ENCODE assay signal across 8 cellular contexts in the genomic region with DNA sequence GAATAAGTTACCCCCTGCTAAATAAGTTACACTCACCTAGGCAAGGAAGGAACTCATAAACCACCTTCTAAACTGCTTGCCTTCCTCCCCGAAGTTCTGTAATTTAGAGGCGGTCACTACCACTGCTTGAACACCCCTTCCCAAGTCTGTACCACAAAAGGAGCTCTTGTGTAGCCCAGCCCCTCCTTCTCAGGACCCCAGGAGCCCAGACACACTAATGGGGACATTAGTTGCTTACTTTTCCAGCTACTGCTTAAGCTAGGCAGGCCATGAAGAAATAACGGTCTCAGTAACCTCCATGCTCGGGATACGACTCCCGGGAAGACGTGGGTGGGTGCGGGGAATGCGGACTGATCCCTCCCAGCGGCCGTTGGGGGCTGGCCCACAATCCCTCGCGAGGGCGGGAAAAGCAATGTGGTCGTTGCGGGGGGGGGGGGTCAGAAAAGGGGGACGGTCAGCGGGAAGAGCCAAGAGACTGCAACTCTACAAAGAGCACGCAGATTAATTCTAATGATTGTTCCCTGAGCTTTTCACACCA. TPM values are rescaled to one million over a fixed set of nuclear protein-coding genes. Genes with fewer than 3 reads are reported as not detected.
DNase-seq lines count a peak whose midpoint lies in the region; ATAC-seq and TF ChIP-seq lines count a peak whose summit lies in the region.

A gene with protein sequence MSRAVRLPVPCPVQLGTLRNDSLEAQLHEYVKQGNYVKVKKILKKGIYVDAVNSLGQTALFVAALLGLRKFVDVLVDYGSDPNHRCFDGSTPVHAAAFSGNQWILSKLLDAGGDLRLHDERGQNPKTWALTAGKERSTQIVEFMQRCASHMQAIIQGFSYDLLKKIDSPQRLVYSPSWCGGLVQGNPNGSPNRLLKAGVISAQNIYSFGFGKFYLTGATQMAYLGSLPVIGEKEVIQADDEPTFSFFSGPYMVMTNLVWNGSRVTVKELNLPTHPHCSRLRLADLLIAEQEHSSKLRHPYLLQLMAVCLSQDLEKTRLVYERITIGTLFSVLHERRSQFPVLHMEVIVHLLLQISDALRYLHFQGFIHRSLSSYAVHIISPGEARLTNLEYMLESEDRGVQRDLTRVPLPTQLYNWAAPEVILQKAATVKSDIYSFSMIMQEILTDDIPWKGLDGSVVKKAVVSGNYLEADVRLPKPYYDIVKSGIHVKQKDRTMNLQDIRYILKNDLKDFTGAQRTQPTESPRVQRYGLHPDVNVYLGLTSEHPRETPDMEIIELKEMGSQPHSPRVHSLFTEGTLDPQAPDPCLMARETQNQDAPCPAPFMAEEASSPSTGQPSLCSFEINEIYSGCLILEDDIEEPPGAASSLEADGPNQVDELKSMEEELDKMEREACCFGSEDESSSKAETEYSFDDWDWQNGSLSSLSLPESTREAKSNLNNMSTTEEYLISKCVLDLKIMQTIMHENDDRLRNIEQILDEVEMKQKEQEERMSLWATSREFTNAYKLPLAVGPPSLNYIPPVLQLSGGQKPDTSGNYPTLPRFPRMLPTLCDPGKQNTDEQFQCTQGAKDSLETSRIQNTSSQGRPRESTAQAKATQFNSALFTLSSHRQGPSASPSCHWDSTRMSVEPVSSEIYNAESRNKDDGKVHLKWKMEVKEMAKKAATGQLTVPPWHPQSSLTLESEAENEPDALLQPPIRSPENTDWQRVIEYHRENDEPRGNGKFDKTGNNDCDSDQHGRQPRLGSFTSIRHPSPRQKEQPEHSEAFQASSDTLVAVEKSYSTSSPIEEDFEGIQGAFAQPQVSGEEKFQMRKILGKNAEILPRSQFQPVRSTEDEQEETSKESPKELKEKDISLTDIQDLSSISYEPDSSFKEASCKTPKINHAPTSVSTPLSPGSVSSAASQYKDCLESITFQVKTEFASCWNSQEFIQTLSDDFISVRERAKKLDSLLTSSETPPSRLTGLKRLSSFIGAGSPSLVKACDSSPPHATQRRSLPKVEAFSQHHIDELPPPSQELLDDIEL (N-terminal part only) (minus strand): TSS at position 345 of the 538 bp plus-strand sequence. CDS start 40,044 bp downstream, outside the sequence.

- H3K36me3 ChIP-seq in OCI-LY7 (ENCODE audit: insufficient read depth, low read length) (peaks cover 26% of the 10 kb centered on the region), ovary (no peaks in the 10 kb centered on the region)

- H4K20me1 ChIP-seq in OCI-LY7 (ENCODE audit: insufficient read depth, low read length) = peaks cover 6% of the 10 kb centered on the region; the same call in 1 of the 2 replicates

- H3K27ac ChIP-seq in OCI-LY7 (ENCODE audit: low read depth, low read length, poor library complexity, severe bottlenecking) (peak within 1 kb of the TSS; percentile 67), ovary (peak within 1 kb of the TSS; percentile 15 to 85)

- H3K4me3 ChIP-seq in OCI-LY7 (ENCODE audit: low read depth, low read length, poor library complexity, severe bottlenecking) (peak within 1 kb of the TSS; percentile 84), epithelial cell of esophagus (ENCODE audit: low read length) (peak within 1 kb of the TSS; percentile 68), ovary (peak within 1 kb of the TSS; percentile 67)

- ATAC-seq in GM18511 (IDR thresholded peaks at IDR 0.05; ENCODE audit: unreplicated experiment) (no peak), HG03354 (IDR thresholded peaks at IDR 0.05; ENCODE audit: poor library complexity, severe bottlenecking, unreplicated experiment) (no peak)

- no peak for TF ChIP-seq CTCF in OCI-LY7 (conservative IDR thresholded peaks at IDR 0.05; ENCODE audit: low read length)
- no peak for TF ChIP-seq CTCF in epithelial cell of esophagus (IDR thresholded peaks at IDR 0.05; ENCODE audit: insufficient read depth, low read depth, low read length, missing control alignments)
- no peak for TF ChIP-seq CTCF in ovary (IDR thresholded peaks at IDR 0.05)

- H3K9me3 ChIP-seq in OCI-LY7 (ENCODE audit: low read length) = no peaks in the 10 kb centered on the region
- H3K9me3 ChIP-seq in ovary = no peaks in the 10 kb centered on the region

- H3K9me2 ChIP-seq in OCI-LY7 (ENCODE audit: insufficient read depth, low read length) = no peaks in the 10 kb centered on the region

- no peak for TF ChIP-seq POLR2A in ovary (IDR thresholded peaks at IDR 0.05)

- CTCF ChIA-PET in OCI-LY7 (lab: Charles Lee; ENCODE audit: unreplicated experiment) = no interaction called here

- intact Hi-C loops in OCI-LY7 (cut with micrococcal nuclease; ENCODE audit: unreplicated experiment) = loop anchor here (1.0 to 10.0 kb wide), 3 partner anchors 32 to 177 kb away; a partner anchor contains a TSS
- intact Hi-C loops in ovary (cut with DNase I) = loop anchor here in 1 of 4 donors (5.0 to 10.0 kb wide), 2 partner anchors 64 to 107 kb away; no protein-coding TSS in a partner anchor

- BruUV-seq in OCI-LY7 (replicated peaks; lab: Mats Ljungman, UMichigan) = no TSS peak

- H3K4me1 ChIP-seq in OCI-LY7 (ENCODE audit: insufficient read depth, low read length, poor library complexity, severe bottlenecking) = peaks cover 23% of the 10 kb centered on the region
- H3K4me1 ChIP-seq in ovary (ENCODE audit: insufficient read depth) = peaks cover 2% of the 10 kb centered on the region

- TF ChIP-seq EP300 in ovary (IDR thresholded peaks at IDR 0.05) = no peak

- peak within 1 kb of the TSS; percentile 89 for H3K4me2 ChIP-seq in OCI-LY7 (ENCODE audit: low read length)

- peaks cover 37% of the 10 kb centered on the region for H3K79me2 ChIP-seq in OCI-LY7 (ENCODE audit: insufficient read depth, low read depth, low read length)

- peak within 1 kb of the TSS; percentile 98 for H2AFZ ChIP-seq in OCI-LY7 (ENCODE audit: low read length)

- DNase-seq in D341Med (ENCODE audit: low spot score) (peak; percentile 47), OCI-LY7 (ENCODE audit: low spot score) (no peak), epithelial cell of esophagus (ENCODE audit: low read depth) (no peak), ovary (peak; percentile 13 to 50 (median 32)), mucosa of gallbladder (ENCODE audit: low spot score) (no peak), AG20443 (ENCODE audit: low spot score) (no peak)

- WGBS in ovary, 3 donors = 78 to 84% (median 79%) methylated on average over 18 to 19 of the region's 19 CpGs

- POLR2A ChIA-PET in OCI-LY7 (lab: Charles Lee) = interaction anchor here (0.5 to 1.7 kb wide), 8 partner anchors 9 to 496 kb away, joined by 3 to 5 read pairs (median 4); no protein-coding TSS in a partner anchor

- H3K27me3 ChIP-seq in ovary = no peaks in the 10 kb centered on the region

RNA-seq across cellular contexts. Expression of the gene that starts here (rescaled TPM):
- total RNA-seq in OCI-LY7 (2014; rRNA removed; shearing (Covaris generic)) = 0.69 and 0.75 TPM in 2 replicates
- total RNA-seq in OCI-LY7 (2022) = 1.3 and 2.3 TPM in 2 replicates
- 1 to 10 TPM in 1 of 7 donors, under 1 TPM in 6; 0.11 to 1.0 (median 0.24) TPM for total RNA-seq in ovary
- under 1 TPM; 0.34 to 0.48 TPM for polyA plus RNA-seq in ovary
- total RNA-seq in mucosa of gallbladder = 0.32 TPM

Comparison
In these comparisons a context has a peak if more than half of its experiments do, and no peak if none do; other contexts are left out.
1. DNase-seq: peak in D341Med (single experiment) and ovary (5 of 5); none in OCI-LY7 (single experiment), epithelial cell of esophagus (single experiment), mucosa of gallbladder (single experiment) and AG20443 (single experiment).
2. Peak in every context shown above with its lines, with median percentiles within 50 percentile points of each other: H3K4me3 ChIP-seq.